Comparison of ENCODE assay signal across 8 cellular contexts in genomic region chr14:51828017-51828797, GRCh38. TPM values are rescaled to one million over a fixed set of nuclear protein-coding genes. Genes with fewer than 3 reads are reported as not detected.
DNase-seq lines count a peak whose midpoint lies in the region; ATAC-seq and TF ChIP-seq lines count a peak whose summit lies in the region.

No MANE protein-coding gene starts in this region.

- H3F3A ChIP-seq in neural progenitor cell (ENCODE audit: low read depth), result no peaks in the 10 kb centered on the region

- ATAC-seq in GM19351 (IDR thresholded peaks at IDR 0.05; ENCODE audit: unreplicated experiment) (peak; percentile 69), HG03457 (IDR thresholded peaks at IDR 0.05; ENCODE audit: unreplicated experiment) (peak; percentile 92)

- H3K36me3 ChIP-seq in neural progenitor cell, result no peaks in the 10 kb centered on the region

- H3K27ac Mint-ChIP-seq in neural progenitor cell, result peak overlapping the region; percentile 18

- H3K4me3 ChIP-seq in neural progenitor cell, result no peak overlapping the region

- no peak overlapping the region for H3K9ac ChIP-seq in neural progenitor cell

- H3K36me3 Mint-ChIP-seq in neural progenitor cell, result no peaks in the 10 kb centered on the region

- H4K20me1 ChIP-seq in neural progenitor cell (ENCODE audit: low read depth), result no peaks in the 10 kb centered on the region

- intact Hi-C loops in posterior vena cava (cut with DNase I), result no loop called here

- peak; percentile 74 to 86 for DNase-seq in AML-193 (lab: John Stamatoyannopoulos, UW)
- DNase-seq in T-helper 2 cell, result peak in 4 of 5 experiments; percentile 15 to 76 (median 54)
- peak; percentile 32 for DNase-seq in activated naive CD8-positive, alpha-beta T cell treated with anti-CD3 and anti-CD28 coated beads, Interleukin-2, amount 50 U/mL, for 16 hours (ENCODE audit: low read depth, low spot score)
- DNase-seq in neural progenitor cell (ENCODE audit: low spot score), result peak; percentile 25
- DNase-seq in posterior vena cava (ENCODE audit: low spot score), result no peak
- DNase-seq in DMS 273 treated with DMSO at 0.1 percent for 48 hours (lab: John Stamatoyannopoulos, UW), result no peak

- H3K4me1 Mint-ChIP-seq in neural progenitor cell, result peaks cover 3% of the 10 kb centered on the region

- H3K79me2 ChIP-seq in neural progenitor cell (ENCODE audit: low read depth), result no peaks in the 10 kb centered on the region

- H3K4me2 ChIP-seq in neural progenitor cell, result no peak overlapping the region

- peaks cover 4% of the 10 kb centered on the region for H3K9me3 Mint-ChIP-seq in neural progenitor cell

- H3K27me3 ChIP-seq in neural progenitor cell, result no peaks in the 10 kb centered on the region

- no peak overlapping the region for H3K4me3 Mint-ChIP-seq in neural progenitor cell

- peaks cover 5% of the 10 kb centered on the region for H3K9me3 ChIP-seq in neural progenitor cell (ENCODE audit: low read depth)

- TF ChIP-seq CTCF in neural progenitor cell (IDR thresholded peaks at IDR 0.05), result no peak

- H3K27ac ChIP-seq in neural progenitor cell, result no peak overlapping the region

- no peaks in the 10 kb centered on the region for H3K27me3 Mint-ChIP-seq in neural progenitor cell (ENCODE audit: insufficient read depth, low read depth)

- no peak overlapping the region for H2AFZ ChIP-seq in neural progenitor cell (replicated peaks)

- peaks cover 4% of the 10 kb centered on the region for H3K4me1 ChIP-seq in neural progenitor cell

RNA-seq across cellular contexts. Expression of gene GNG2, which starts 32.2 kb away (rescaled TPM):
- total RNA-seq in neural progenitor cell (ENCODE audit: low replicate concordance), result 44.4 and 56.8 TPM in 2 replicates
- 10 to 100 TPM; 14.5 to 29.5 TPM for total RNA-seq in posterior vena cava

Comparison
In these comparisons a context has a peak if more than half of its experiments do, and no peak if none do; other contexts are left out.
1. DNase-seq: peak in AML-193 (2 of 2), T-helper 2 cell (4 of 5), activated naive CD8-positive, alpha-beta T cell treated with anti-CD3 and anti-CD28 coated beads, Interleukin-2, amount 50 U/mL, for 16 hours (single experiment) and neural progenitor cell (single experiment); none in posterior vena cava (single experiment) and DMS 273 treated with DMSO at 0.1 percent for 48 hours (single experiment).